ENCODE assay signal across 1 cellular context in genomic region chr5:138032572-138033274, GRCh38.
A peak's percentile ranks its signal among the peaks of the same experiment; 100 is the strongest.
TF ChIP-seq lines count a peak whose summit lies in the region.

Gene FAM13B, minus strand, starts transcription at chr5:138033079. Its CDS starts 13,968 bp downstream, at chr5:138019111.

TF ChIP-seq in HepG2, 621 proteins besides CTCF, POLR2A, EP300 and RAD21 (continued from another document and continues in another):
- TF ChIP-seq ZNF503 (CRISPR knock-in tag; IDR thresholded peaks at IDR 0.05) (no peak), ZBTB26 (CRISPR knock-in tag; IDR thresholded peaks at IDR 0.05; ENCODE audit: borderline replicate concordance) (peak; percentile 20; the same call in 1 of the 2 replicates), ZNF317 (CRISPR knock-in tag; IDR thresholded peaks at IDR 0.05) (0 out of 2 replicates have a peak, but pooled peaks have one; percentile 22), ZNF672 (CRISPR knock-in tag; IDR thresholded peaks at IDR 0.05) (peak; percentile 73; the same call in 1 of the 2 replicates), GZF1 (CRISPR knock-in tag; IDR thresholded peaks at IDR 0.05) (peak; percentile 64; the same call in 1 of the 2 replicates), ZNF292 (CRISPR knock-in tag; IDR thresholded peaks at IDR 0.05; ENCODE audit: borderline replicate concordance, low read depth) (peak; percentile 65; the same call in 1 of the 2 replicates), ZNF510 (CRISPR knock-in tag; IDR thresholded peaks at IDR 0.05; ENCODE audit: low read depth) (peak; percentile 73; the same call in 1 of the 2 replicates), NR1H2 (CRISPR knock-in tag; IDR thresholded peaks at IDR 0.05; ENCODE audit: borderline replicate concordance, low read depth) (0 out of 2 replicates have a peak, but pooled peaks have one; percentile 52), ZNF207 (IDR thresholded peaks at IDR 0.05; ENCODE audit: borderline replicate concordance) (no peak), HNRNPLL (IDR thresholded peaks at IDR 0.05; ENCODE audit: low read depth, low read length, poor library complexity, severe bottlenecking) (peak; percentile 65), ZBTB2 (CRISPR knock-in tag; IDR thresholded peaks at IDR 0.05; ENCODE audit: low read depth) (peak; percentile 61; the same call in 1 of the 2 replicates), JUN (CRISPR knock-in tag; IDR thresholded peaks at IDR 0.05) (peak; percentile 67; the same call in 1 of the 2 replicates), MTF2 (CRISPR knock-in tag; IDR thresholded peaks at IDR 0.05; ENCODE audit: borderline replicate concordance) (peak; percentile 62; the same call in 1 of the 2 replicates), NR2C2 (CRISPR knock-in tag; IDR thresholded peaks at IDR 0.05; ENCODE audit: borderline replicate concordance) (peak; percentile 37; the same call in 1 of the 2 replicates), AGO2 (optimal IDR thresholded peaks at IDR 0.05; ENCODE audit: low read depth, low read length) (peak; percentile 87), TBP (CRISPR knock-in tag; IDR thresholded peaks at IDR 0.05) (0 out of 2 replicates have a peak, but pooled peaks have one; percentile 45), HIC2 (CRISPR knock-in tag; IDR thresholded peaks at IDR 0.05; ENCODE audit: low read depth) (no peak), HMGA1 (CRISPR knock-in tag; conservative IDR thresholded peaks at IDR 0.05) (no peak), ZNF709 (CRISPR knock-in tag; IDR thresholded peaks at IDR 0.05) (peak; percentile 48; the same call in 1 of the 2 replicates), ZNF557 (CRISPR knock-in tag; IDR thresholded peaks at IDR 0.05) (no peak), RBFOX2 (IDR thresholded peaks at IDR 0.05; ENCODE audit: low read depth, low read length) (peak; percentile 92), KAT8 (CRISPR knock-in tag; IDR thresholded peaks at IDR 0.05) (peak; percentile 63), ZNF776 (CRISPR knock-in tag; IDR thresholded peaks at IDR 0.05) (0 out of 2 replicates have a peak, but pooled peaks have one; percentile 59), NFIB (CRISPR knock-in tag; IDR thresholded peaks at IDR 0.05; ENCODE audit: borderline replicate concordance) (no peak), KDM2A (CRISPR knock-in tag; IDR thresholded peaks at IDR 0.05; ENCODE audit: borderline replicate concordance, low read depth) (peak; percentile 85), TBX2 (CRISPR knock-in tag; IDR thresholded peaks at IDR 0.05; ENCODE audit: borderline replicate concordance) (peak; percentile 72), ZHX1 (CRISPR knock-in tag; IDR thresholded peaks at IDR 0.05; ENCODE audit: low read depth) (0 out of 2 replicates have a peak, but pooled peaks have one; percentile 8), MAZ (IDR thresholded peaks at IDR 0.05; ENCODE audit: borderline replicate concordance, low read depth, low read length) (no peak), MAZ (CRISPR knock-in tag; IDR thresholded peaks at IDR 0.05; ENCODE audit: low read depth) (peak; percentile 92), ZIK1 (CRISPR knock-in tag; IDR thresholded peaks at IDR 0.05; ENCODE audit: borderline replicate concordance, low read depth) (peak; percentile 86; the same call in 1 of the 2 replicates), ZBTB42 (CRISPR knock-in tag; IDR thresholded peaks at IDR 0.05) (peak; percentile 38; the same call in 1 of the 2 replicates), CEBPG (CRISPR knock-in tag; IDR thresholded peaks at IDR 0.05) (no peak), BATF2 (CRISPR knock-in tag; IDR thresholded peaks at IDR 0.05) (peak; percentile 91; the same call in 1 of the 2 replicates), PATZ1 (CRISPR knock-in tag; IDR thresholded peaks at IDR 0.05) (peak; percentile 81), BCL6 (CRISPR knock-in tag; IDR thresholded peaks at IDR 0.05) (peak; percentile 16; the same call in 1 of the 2 replicates), POLR2AphosphoS5 (IDR thresholded peaks at IDR 0.05; ENCODE audit: low read depth, low read length) (peak; percentile 89), RBAK (CRISPR knock-in tag; IDR thresholded peaks at IDR 0.05) (0 out of 2 replicates have a peak, but pooled peaks have one; percentile 7), ZNF574 (CRISPR knock-in tag; IDR thresholded peaks at IDR 0.05) (peak; percentile 68), ZNF678 (CRISPR knock-in tag; IDR thresholded peaks at IDR 0.05) (0 out of 2 replicates have a peak, but pooled peaks have one; percentile 69), ZBED4 (CRISPR knock-in tag; IDR thresholded peaks at IDR 0.05; ENCODE audit: borderline replicate concordance) (0 out of 2 replicates have a peak, but pooled peaks have one; percentile 24), SMARCC2 (IDR thresholded peaks at IDR 0.05) (no peak), SATB2 (CRISPR knock-in tag; IDR thresholded peaks at IDR 0.05) (no peak)
